In genomic region chr9:99303177-99303576, GRCh38 we compare ENCODE assay signal across 16 cellular contexts.
"Had no signal": no experiment of that assay in that cellular context is flagged by ENCODE, and none has a peak within 500 bp of the region (broad histone marks: within the 10 kb centered on the region; RNA-seq: fewer than 3 reads in every experiment).

No MANE protein-coding gene starts in this region.

- H3K9me3 Mint-ChIP-seq: activated CD4-positive, alpha-beta memory T cell treated with anti-CD3 and anti-CD28 coated beads for 36 hours; naive thymus-derived CD8-positive, alpha-beta T cell; type B pancreatic cell had no signal

- H3K36me3 ChIP-seq: breast epithelium, suprapubic skin had no signal

- H3K4me3 Mint-ChIP-seq: activated CD4-positive, alpha-beta memory T cell treated with anti-CD3 and anti-CD28 coated beads for 36 hours; naive thymus-derived CD8-positive, alpha-beta T cell; type B pancreatic cell had no signal

- DNase-seq: activated CD4-positive, alpha-beta memory T cell treated with anti-CD3 and anti-CD28 coated beads for 36 hours; activated naive CD4-positive, alpha-beta T cell; aorta; dermis blood vessel endothelial cell; erythroblast; mammary epithelial cell; mucosa of descending colon; naive thymus-derived CD8-positive, alpha-beta T cell; right cardiac atrium; stimulated activated naive CD8-positive, alpha-beta T cell treated with anti-CD3 and anti-CD28 coated beads, Interleukin-15, Interleukin-2, amounts not matched to agents 100 U/mL and 50 U/mL, for 24 hours had no signal

- H3K4me1 Mint-ChIP-seq: naive thymus-derived CD8-positive, alpha-beta T cell had no signal

- H3K9me3 ChIP-seq: breast epithelium, mucosa of descending colon, suprapubic skin had no signal

- H3K27ac ChIP-seq: breast epithelium, suprapubic skin, VCaP had no signal

- H3K4me1 ChIP-seq: breast epithelium, suprapubic skin had no signal

- H3K27ac Mint-ChIP-seq: activated CD4-positive, alpha-beta memory T cell treated with anti-CD3 and anti-CD28 coated beads for 36 hours; naive thymus-derived CD8-positive, alpha-beta T cell; progenitor cell of endocrine pancreas; type B pancreatic cell had no signal

- H3K27me3 Mint-ChIP-seq: progenitor cell of endocrine pancreas had no signal

- H3K4me3 ChIP-seq: breast epithelium, mucosa of descending colon, suprapubic skin had no signal

- ATAC-seq: left lobe of liver; mucosa of descending colon; naive thymus-derived CD8-positive, alpha-beta T cell; right cardiac atrium; stimulated activated naive CD8-positive, alpha-beta T cell treated with anti-CD3 and anti-CD28 coated beads, Interleukin-15, Interleukin-2, amounts not matched to agents 100 U/mL and 50 U/mL, for 24 hours had no signal

- H3K27me3 ChIP-seq: breast epithelium, suprapubic skin had no signal

- H3K36me3 Mint-ChIP-seq: activated CD4-positive, alpha-beta memory T cell treated with anti-CD3 and anti-CD28 coated beads for 36 hours; naive thymus-derived CD8-positive, alpha-beta T cell; type B pancreatic cell had no signal
